Comparison of ENCODE assay signal across 7 cellular contexts in genomic region chr5:30494113-30494512, GRCh38.
DNase-seq lines count a peak whose midpoint lies in the region; ATAC-seq and TF ChIP-seq lines count a peak whose summit lies in the region.
"Not testable (repeated sequence)": the region's sequence is repeated elsewhere in the genome, so short reads cannot be mapped to it uniquely, and the experiment has no call there.

No MANE protein-coding gene starts in this region.

- not testable (repeated sequence) for H3K9me3 ChIP-seq in liver (ENCODE audit: control insufficient read depth in 4 of 4, low read length in 3 of 4)

- peak; percentile 41 for TF ChIP-seq RAD21 in Ishikawa (IDR thresholded peaks at IDR 0.05; ENCODE audit: low read depth)
- peak in 1 of 2 donors; percentile 5 for TF ChIP-seq RAD21 in liver (IDR thresholded peaks at IDR 0.05)

- H3K36me3 ChIP-seq in liver (ENCODE audit: control insufficient read depth in 4 of 4, insufficient read depth in 3 of 4, low read depth in 1 of 4, low read length in 3 of 4), result not testable (repeated sequence)

- intact Hi-C loops in Calu3 (cut with micrococcal nuclease; ENCODE audit: unreplicated experiment), result loop anchor here (5.0 kb wide), 1 partner anchor 243 kb away; no protein-coding TSS in a partner anchor

- not testable (repeated sequence) for H3K4me3 Mint-ChIP-seq in Calu3 (ENCODE audit: low read depth, unreplicated experiment)
- H3K4me3 Mint-ChIP-seq in activated naive CD8-positive, alpha-beta T cell treated with anti-CD3 and anti-CD28 coated beads, Interleukin-2, amount 10 ng/mL, durations not matched to agents 7 days and 5 days, result peak overlapping the region; percentile 22

- not testable (repeated sequence) for H3K9ac ChIP-seq in liver (ENCODE audit: low read depth in 1 of 2, low read length in 2 of 2)

- CTCF ChIA-PET in Calu3 (lab: Charles Lee), result not testable (repeated sequence)

- DNase-seq in Calu3, result peak; percentile 14
- DNase-seq in SK-MEL-5 (ENCODE audit: low read depth, low spot score), result peak; percentile 18
- not testable (repeated sequence) for DNase-seq in activated naive CD8-positive, alpha-beta T cell treated with anti-CD3 and anti-CD28 coated beads, Interleukin-2, amount 10 ng/mL, durations not matched to agents 7 days and 5 days; choroid plexus epithelial cell (ENCODE audit: low read depth); fibroblast of the aortic adventitia (ENCODE audit: low read depth)

- ATAC-seq in activated naive CD8-positive, alpha-beta T cell treated with anti-CD3 and anti-CD28 coated beads, Interleukin-2, amount 10 ng/mL, durations not matched to agents 7 days and 5 days (ENCODE audit: low read depth), result not testable (repeated sequence)

- H3K9me3 Mint-ChIP-seq in Calu3 (ENCODE audit: low read depth, unreplicated experiment); activated naive CD8-positive, alpha-beta T cell treated with anti-CD3 and anti-CD28 coated beads, Interleukin-2, amount 10 ng/mL, durations not matched to agents 7 days and 5 days: not testable (repeated sequence)

- not testable (repeated sequence) for H3K36me3 Mint-ChIP-seq in Calu3 (ENCODE audit: insufficient read depth, unreplicated experiment); activated naive CD8-positive, alpha-beta T cell treated with anti-CD3 and anti-CD28 coated beads, Interleukin-2, amount 10 ng/mL, durations not matched to agents 7 days and 5 days

- H3K27ac ChIP-seq in liver (ENCODE audit: low read depth in 1 of 2, low read length in 2 of 2), result not testable (repeated sequence)

- BruUV-seq in Calu3 (replicated peaks; lab: Mats Ljungman, UMichigan), result not testable (repeated sequence)

- in situ Hi-C loops in SK-MEL-5 (cut with HindIII; ENCODE audit: low pct_unique_long_range_greater_than_20kb, low sequenced_read_pairs), result not testable (repeated sequence)

- H3K27me3 ChIP-seq in liver (ENCODE audit: control insufficient read depth in 4 of 4, insufficient read depth in 4 of 4, low read length in 3 of 4), result not testable (repeated sequence)

- not testable (repeated sequence) for TF ChIP-seq CTCF in Calu3 (IDR thresholded peaks at IDR 0.05; ENCODE audit: unreplicated experiment)
- TF ChIP-seq CTCF in choroid plexus epithelial cell (conservative IDR thresholded peaks at IDR 0.05; ENCODE audit: low read depth, low read length) (peak; percentile 24), fibroblast of the aortic adventitia (IDR thresholded peaks at IDR 0.05; ENCODE audit: insufficient read depth, low read length) (peak; percentile 8), liver (IDR thresholded peaks at IDR 0.05; ENCODE audit: low read depth, low read length, missing input control) (peak; percentile 18)

- H3K4me1 Mint-ChIP-seq in Calu3 (ENCODE audit: low read depth, unreplicated experiment); activated naive CD8-positive, alpha-beta T cell treated with anti-CD3 and anti-CD28 coated beads, Interleukin-2, amount 10 ng/mL, durations not matched to agents 7 days and 5 days: not testable (repeated sequence)

- 82% methylated on average over 5 of the region's 7 CpGs for WGBS in liver

- H3K27me3 Mint-ChIP-seq in Calu3 (ENCODE audit: unreplicated experiment); activated naive CD8-positive, alpha-beta T cell treated with anti-CD3 and anti-CD28 coated beads, Interleukin-2, amount 10 ng/mL, durations not matched to agents 7 days and 5 days: not testable (repeated sequence)

- TF ChIP-seq EP300 in Ishikawa (IDR thresholded peaks at IDR 0.05; ENCODE audit: borderline replicate concordance), result not testable (repeated sequence)

- POLR2A ChIA-PET in activated naive CD8-positive, alpha-beta T cell treated with anti-CD3 and anti-CD28 coated beads, Interleukin-2, amount 10 ng/mL, durations not matched to agents 7 days and 5 days (lab: Charles Lee), result not testable (repeated sequence)

- not testable (repeated sequence) for H3K4me1 ChIP-seq in liver (ENCODE audit: control insufficient read depth in 4 of 4, insufficient read depth in 4 of 4, low read length in 3 of 4)

- not testable (repeated sequence) for H3K4me3 ChIP-seq in choroid plexus epithelial cell (ENCODE audit: low read depth, low read length); fibroblast of the aortic adventitia (ENCODE audit: low read depth, low read length); liver (ENCODE audit: low read depth in 1 of 3, low read length in 3 of 3)

- H3K27ac Mint-ChIP-seq in Calu3 (ENCODE audit: unreplicated experiment); activated naive CD8-positive, alpha-beta T cell treated with anti-CD3 and anti-CD28 coated beads, Interleukin-2, amount 10 ng/mL, durations not matched to agents 7 days and 5 days: not testable (repeated sequence)
